Comparison of ENCODE assay signal across 5 cellular contexts in genomic region chr14:19384088-19384781, GRCh38. TPM values are rescaled to one million over a fixed set of nuclear protein-coding genes. Genes with fewer than 3 reads are reported as not detected.
"Had no signal": no experiment of that assay in that cellular context is flagged by ENCODE, and none has a peak within 500 bp of the region (broad histone marks: within the 10 kb centered on the region; RNA-seq: fewer than 3 reads in every experiment).

No MANE protein-coding gene starts in this region.

RNA-seq across cellular contexts. Expression of gene POTEG, which starts 49.9 kb away (rescaled TPM):
- total RNA-seq: GM23248, H7, HepG2, HFFc6 had no signal
- polyA plus RNA-seq: GM23248, HepG2, IgD-negative memory B cell had no signal
